Comparison of ENCODE assay signal across 28 cellular contexts in genomic region chr7:74277636-74278035, GRCh38.
"Had no signal": no experiment of that assay in that cellular context is flagged by ENCODE, and none has a peak within 500 bp of the region (broad histone marks: within the 10 kb centered on the region; RNA-seq: fewer than 3 reads in every experiment).

No MANE protein-coding gene starts in this region.

- H3K27me3 ChIP-seq: dorsolateral prefrontal cortex, gastroesophageal sphincter, heart left ventricle, hepatocyte, sigmoid colon, tibial nerve, upper lobe of right lung, uterus had no signal

- H2AFZ ChIP-seq: hepatocyte had no signal

- H3K27ac Mint-ChIP-seq: immature natural killer cell; memory B cell; mesothelial cell of epicardium; naive B cell; natural killer cell treated with Interleukin-12 subunit alpha and Interleukin-12 subunit beta and Interleukin-15 and Interleukin-18, amount 100 ng/mL, for 72 hours; stimulated activated effector memory CD8-positive, alpha-beta T cell treated with anti-CD3 and anti-CD28 coated beads, Interleukin-12 subunit alpha, Interleukin-12 subunit beta, amount 100 ng/mL, for 72 hours had no signal

- H3K36me3 ChIP-seq: gastroesophageal sphincter, heart left ventricle, sigmoid colon, thoracic aorta, tibial nerve, upper lobe of right lung, uterus had no signal

- H3K4me3 ChIP-seq: dorsolateral prefrontal cortex, gastroesophageal sphincter, heart left ventricle, hepatocyte, lung, mucosa of descending colon, psoas muscle, sigmoid colon, thoracic aorta, tibial nerve, upper lobe of right lung, uterus had no signal

- DNase-seq: dorsolateral prefrontal cortex; effector CD4-positive, alpha-beta T cell; foreskin fibroblast; immature natural killer cell; mucosa of descending colon; naive B cell; psoas muscle; right cardiac atrium; sigmoid colon; stimulated activated CD4-positive, alpha-beta T cell treated with anti-CD3 and anti-CD28 coated beads, Interleukin-2, amount 100 ng/mL, for 24 hours; stimulated activated CD4-positive, alpha-beta T cell treated with anti-CD3 and anti-CD28 coated beads, Interleukin-4, amount 100 ng/mL, for 24 hours; stimulated activated naive CD8-positive, alpha-beta T cell treated with anti-CD3 and anti-CD28 coated beads, Interleukin-15, Interleukin-2, amounts not matched to agents 100 U/mL and 50 U/mL, for 24 hours; upper lobe of right lung; uterus had no signal

- ATAC-seq: esophagus mucosa; gastroesophageal sphincter; heart left ventricle; left lobe of liver; mucosa of descending colon; natural killer cell treated with Interleukin-12 subunit alpha and Interleukin-12 subunit beta and Interleukin-15 and Interleukin-18, amount 100 ng/mL, for 72 hours; psoas muscle; right cardiac atrium; stimulated activated effector memory CD8-positive, alpha-beta T cell treated with anti-CD3 and anti-CD28 coated beads, Interleukin-12 subunit alpha, Interleukin-12 subunit beta, amount 100 ng/mL, for 72 hours; stimulated activated naive CD8-positive, alpha-beta T cell treated with anti-CD3 and anti-CD28 coated beads, Interleukin-15, Interleukin-2, amounts not matched to agents 100 U/mL and 50 U/mL, for 24 hours; upper lobe of right lung had no signal

- H3K9me3 ChIP-seq: gastroesophageal sphincter, heart left ventricle, mucosa of descending colon, psoas muscle, sigmoid colon, thoracic aorta, tibial nerve, upper lobe of right lung, uterus had no signal

- H3K27me3 Mint-ChIP-seq: memory B cell; naive B cell; natural killer cell treated with Interleukin-12 subunit alpha and Interleukin-12 subunit beta and Interleukin-15 and Interleukin-18, amount 100 ng/mL, for 72 hours had no signal

- H3K4me2 ChIP-seq: hepatocyte had no signal

- H3K4me3 Mint-ChIP-seq: immature natural killer cell; memory B cell; mesothelial cell of epicardium; naive B cell; natural killer cell treated with Interleukin-12 subunit alpha and Interleukin-12 subunit beta and Interleukin-15 and Interleukin-18, amount 100 ng/mL, for 72 hours; neural crest cell; stimulated activated effector memory CD8-positive, alpha-beta T cell treated with anti-CD3 and anti-CD28 coated beads, Interleukin-12 subunit alpha, Interleukin-12 subunit beta, amount 100 ng/mL, for 72 hours had no signal

- H3K9me3 Mint-ChIP-seq: immature natural killer cell; memory B cell; mesothelial cell of epicardium; naive B cell; natural killer cell treated with Interleukin-12 subunit alpha and Interleukin-12 subunit beta and Interleukin-15 and Interleukin-18, amount 100 ng/mL, for 72 hours; neural crest cell; stimulated activated effector memory CD8-positive, alpha-beta T cell treated with anti-CD3 and anti-CD28 coated beads, Interleukin-12 subunit alpha, Interleukin-12 subunit beta, amount 100 ng/mL, for 72 hours had no signal

- H3K36me3 Mint-ChIP-seq: immature natural killer cell; memory B cell; mesothelial cell of epicardium; naive B cell; natural killer cell treated with Interleukin-12 subunit alpha and Interleukin-12 subunit beta and Interleukin-15 and Interleukin-18, amount 100 ng/mL, for 72 hours; stimulated activated effector memory CD8-positive, alpha-beta T cell treated with anti-CD3 and anti-CD28 coated beads, Interleukin-12 subunit alpha, Interleukin-12 subunit beta, amount 100 ng/mL, for 72 hours had no signal

- H3K27ac ChIP-seq: epithelial cell of prostate, gastroesophageal sphincter, hepatocyte, psoas muscle, sigmoid colon, thoracic aorta, tibial nerve, upper lobe of right lung, uterus had no signal
